Comparison of ENCODE assay signal across 23 cellular contexts in the genomic region with DNA sequence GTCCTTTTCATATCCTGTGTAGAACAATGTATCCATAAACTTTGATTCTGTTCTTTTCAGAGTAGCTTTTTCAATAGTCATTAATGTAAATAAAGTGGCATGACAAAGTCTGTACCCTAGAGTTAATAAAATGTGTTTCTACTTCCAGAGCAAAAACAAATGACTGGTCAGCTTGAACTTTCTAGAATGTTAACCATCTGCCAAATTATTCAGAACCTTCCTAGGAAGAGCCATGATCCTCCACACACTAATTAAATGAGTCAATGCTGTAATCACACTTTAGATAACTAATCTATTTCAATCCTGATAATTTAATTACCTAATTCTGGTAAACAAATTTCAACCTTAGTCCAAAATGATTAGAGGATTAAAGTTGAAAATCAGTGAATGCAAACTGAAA.
DNase-seq lines count a peak whose midpoint lies in the region; ATAC-seq and TF ChIP-seq lines count a peak whose summit lies in the region.
"Had no signal": no experiment of that assay in that cellular context is flagged by ENCODE, and none has a peak within 500 bp of the region (broad histone marks: within the 10 kb centered on the region; RNA-seq: fewer than 3 reads in every experiment).

No MANE protein-coding gene starts in this region.

- H2AFZ ChIP-seq in smooth muscle cell (ENCODE audit: low read depth): peak overlapping the region; percentile 33

- no peaks in the 10 kb centered on the region for H3K79me2 ChIP-seq in smooth muscle cell (ENCODE audit: low read depth)

- no peak overlapping the region for H3K4me2 ChIP-seq in smooth muscle cell

- H3K4me1 ChIP-seq in smooth muscle cell (ENCODE audit: low read depth): no peaks in the 10 kb centered on the region
- H3K4me1 ChIP-seq: BE2C, HAP-1, spleen had no signal

- H3K36me3 ChIP-seq in smooth muscle cell (ENCODE audit: low read depth) (no peaks in the 10 kb centered on the region), MG63 (peaks cover 17% of the 10 kb centered on the region)
- H3K36me3 ChIP-seq: BE2C, spleen had no signal

- H3F3A ChIP-seq in smooth muscle cell (ENCODE audit: low read depth): no peaks in the 10 kb centered on the region

- no peaks in the 10 kb centered on the region for H4K20me1 ChIP-seq in smooth muscle cell (ENCODE audit: low read depth)

- H3K9ac ChIP-seq in smooth muscle cell (ENCODE audit: low read depth): no peak overlapping the region

- ATAC-seq in HG02678 (IDR thresholded peaks at IDR 0.05; ENCODE audit: unreplicated experiment): no peak
- ATAC-seq: K562; stimulated activated naive CD8-positive, alpha-beta T cell treated with anti-CD3 and anti-CD28 coated beads, Interleukin-15, Interleukin-2, amounts not matched to agents 100 U/mL and 50 U/mL, for 24 hours had no signal

- in situ Hi-C loops in astrocyte of the spinal cord (cut with HindIII; ENCODE audit: low sequenced_read_pairs): no loop called here

- TF ChIP-seq CTCF in astrocyte of the spinal cord (IDR thresholded peaks at IDR 0.05; ENCODE audit: low read depth, low read length): no peak
- no peak for TF ChIP-seq CTCF in fibroblast of pulmonary artery (IDR thresholded peaks at IDR 0.05; ENCODE audit: low read length, missing control alignments)
- TF ChIP-seq CTCF in smooth muscle cell (IDR thresholded peaks at IDR 0.05; ENCODE audit: borderline replicate concordance, insufficient read depth, poor library complexity, severe bottlenecking): no peak

- H3K27me3 ChIP-seq in smooth muscle cell (ENCODE audit: low read depth) (no peaks in the 10 kb centered on the region), MG63 (no peaks in the 10 kb centered on the region)
- H3K27me3 ChIP-seq: BE2C, spleen had no signal

- H3K27ac ChIP-seq in smooth muscle cell (ENCODE audit: low read depth): no peak overlapping the region
- H3K27ac ChIP-seq: spleen, VCaP had no signal

- no peak overlapping the region for H3K4me3 ChIP-seq in astrocyte of the spinal cord (ENCODE audit: low read depth, low read length)
- no peak overlapping the region for H3K4me3 ChIP-seq in fibroblast of pulmonary artery (replicated peaks; ENCODE audit: low read depth, low read length)
- H3K4me3 ChIP-seq in smooth muscle cell: no peak overlapping the region
- H3K4me3 ChIP-seq in MG63: no peak overlapping the region
- H3K4me3 ChIP-seq: HAP-1, K562, spleen had no signal

- DNase-seq in GM03348 (ENCODE audit: low spot score) (peak; percentile 47), astrocyte of the spinal cord (ENCODE audit: low read depth, low spot score) (peak; percentile 16), fibroblast of pulmonary artery (ENCODE audit: low read depth) (peak; percentile 23), smooth muscle cell (lab: John Stamatoyannopoulos, UW; ENCODE audit: unreplicated experiment) (no peak), activated gamma-delta T cell treated with Interleukin-2 at 50 U/mL for 16 hours (no peak), MG63 (no peak)
- DNase-seq: activated CD4-positive, alpha-beta T cell treated with anti-CD3 and anti-CD28 coated beads, Interleukin-2, amount 50 U/mL, for 48 hours; activated CD8-positive, alpha-beta memory T cell treated with anti-CD3 and anti-CD28 coated beads, Interleukin-2, amount 50 U/mL, for 48 hours; activated naive CD8-positive, alpha-beta T cell treated with anti-CD3 and anti-CD28 coated beads, Interleukin-2, amount 10 ng/mL, durations not matched to agents 7 days and 5 days; BE2C; Caco-2; glutamatergic neuron; NCI-H146; NCI-H2171; NCI-H526 treated with DMSO at 0.1 percent for 48 hours; RPMI8226; spleen; stimulated activated CD4-positive, alpha-beta T cell treated with anti-CD3 and anti-CD28 coated beads, Interleukin-4, amount 100 ng/mL, for 24 hours; stimulated activated naive CD8-positive, alpha-beta T cell treated with anti-CD3 and anti-CD28 coated beads, Interleukin-15, Interleukin-2, amounts not matched to agents 100 U/mL and 50 U/mL, for 24 hours had no signal

- H3K9me3 ChIP-seq in smooth muscle cell (replicated peaks; ENCODE audit: low read depth) (no peaks in the 10 kb centered on the region), MG63 (no peaks in the 10 kb centered on the region)
- H3K9me3 ChIP-seq: BE2C, Caco-2, HAP-1, spleen had no signal

Comparison
In these comparisons a context has a peak if more than half of its experiments do, and no peak if none do; other contexts are left out.
1. DNase-seq: peak in GM03348 (single experiment), astrocyte of the spinal cord (single experiment) and fibroblast of pulmonary artery (single experiment); none in smooth muscle cell (single experiment), activated gamma-delta T cell treated with Interleukin-2 at 50 U/mL for 16 hours (single experiment) and MG63 (single experiment).